In the genomic region with DNA sequence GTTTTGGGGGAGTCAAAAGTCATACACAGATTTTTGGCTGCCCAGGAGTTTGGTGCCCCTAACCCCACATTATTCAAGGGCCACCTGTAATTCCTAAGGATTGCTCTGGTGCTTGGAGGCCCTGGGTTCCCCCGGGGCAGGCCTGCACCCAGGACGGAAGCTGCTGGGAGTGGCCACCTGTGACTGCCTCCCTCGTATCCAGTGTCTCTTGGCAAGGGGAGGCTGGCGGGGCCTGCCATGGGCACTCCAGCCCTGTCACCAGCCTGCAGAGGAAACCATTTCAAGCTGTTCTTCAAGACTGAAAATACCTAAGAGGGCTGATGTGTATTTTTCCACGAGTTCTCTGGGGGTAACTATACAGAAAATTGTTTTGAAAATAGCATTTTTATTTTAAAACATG, we compare ENCODE assay signal across 30 cellular contexts. TPM values are rescaled to one million over a fixed set of nuclear protein-coding genes. Genes with fewer than 3 reads are reported as not detected.
"Had no signal": no experiment of that assay in that cellular context is flagged by ENCODE, and none has a peak within 500 bp of the region (broad histone marks: within the 10 kb centered on the region; RNA-seq: fewer than 3 reads in every experiment).

No MANE protein-coding gene starts in this region.

- H3K4me1 Mint-ChIP-seq: activated naive CD4-positive, alpha-beta T cell treated with anti-CD3 and anti-CD28 coated beads, Interleukin-2, amount 10 ng/mL, durations not matched to agents 7 days and 5 days; activated naive CD8-positive, alpha-beta T cell treated with anti-CD3 and anti-CD28 coated beads, Interleukin-2, amount 10 ng/mL, durations not matched to agents 7 days and 5 days had no signal

- H3K4me3 Mint-ChIP-seq: activated CD8-positive, alpha-beta T cell treated with anti-CD3 and anti-CD28 coated beads for 36 hours; activated naive CD4-positive, alpha-beta T cell treated with anti-CD3 and anti-CD28 coated beads, Interleukin-2, amount 10 ng/mL, durations not matched to agents 7 days and 5 days; activated naive CD8-positive, alpha-beta T cell treated with anti-CD3 and anti-CD28 coated beads, Interleukin-2, amount 10 ng/mL, durations not matched to agents 7 days and 5 days; activated T-helper 1 cell treated with anti-CD3 and anti-CD28 coated beads, Interleukin-12 subunit alpha, Interleukin-12 subunit beta, Interleukin-2, Interleukin-4 antibody, amounts not matched to agents 30 ng/mL and 10 ng/mL and 1 ng/mL, durations not matched to agents 14 hours and 24 hours and 36 hours; T-helper 1 cell treated with Interleukin-12 subunit alpha and Interleukin-12 subunit beta and Interleukin-4 antibody, amounts not matched to agents 30 μg/mL and 1 μg/mL, for 36 hours had no signal

- H3K27ac ChIP-seq: adrenal gland, breast epithelium, Peyer's patch, RWPE1, SJCRH30 had no signal

- H3K4me3 ChIP-seq: adrenal gland, breast epithelium, MG63, Peyer's patch, SJCRH30 had no signal

- H3K36me3 ChIP-seq: adrenal gland, breast epithelium, MG63, Peyer's patch, SJCRH30 had no signal

- ATAC-seq: activated CD4-positive, CD25-positive, alpha-beta regulatory T cell treated with anti-CD3 and anti-CD28 coated beads, Interleukin-2, amount 50 U/mL, for 24 hours; activated CD8-positive, alpha-beta T cell treated with anti-CD3 and anti-CD28 coated beads for 36 hours; SK-N-SH treated with all-trans-retinoic acid at 6 μM for 48 hours had no signal

- H3K4me1 ChIP-seq: adrenal gland, breast epithelium, Peyer's patch had no signal

- H3K9me3 ChIP-seq: adrenal gland, breast epithelium, MG63, Peyer's patch, SJCRH30 had no signal

- H3K27ac Mint-ChIP-seq: activated CD8-positive, alpha-beta T cell treated with anti-CD3 and anti-CD28 coated beads for 36 hours; activated naive CD4-positive, alpha-beta T cell treated with anti-CD3 and anti-CD28 coated beads, Interleukin-2, amount 10 ng/mL, durations not matched to agents 7 days and 5 days; activated naive CD8-positive, alpha-beta T cell treated with anti-CD3 and anti-CD28 coated beads, Interleukin-2, amount 10 ng/mL, durations not matched to agents 7 days and 5 days; activated T-helper 1 cell treated with anti-CD3 and anti-CD28 coated beads, Interleukin-12 subunit alpha, Interleukin-12 subunit beta, Interleukin-2, Interleukin-4 antibody, amounts not matched to agents 30 ng/mL and 10 ng/mL and 1 ng/mL, durations not matched to agents 14 hours and 24 hours and 36 hours; T-helper 1 cell treated with Interleukin-12 subunit alpha and Interleukin-12 subunit beta and Interleukin-4 antibody, amounts not matched to agents 30 μg/mL and 1 μg/mL, for 36 hours had no signal

- H3K36me3 Mint-ChIP-seq: activated naive CD4-positive, alpha-beta T cell treated with anti-CD3 and anti-CD28 coated beads, Interleukin-2, amount 10 ng/mL, durations not matched to agents 7 days and 5 days; activated naive CD8-positive, alpha-beta T cell treated with anti-CD3 and anti-CD28 coated beads, Interleukin-2, amount 10 ng/mL, durations not matched to agents 7 days and 5 days had no signal

- H3K27me3 ChIP-seq: adrenal gland, breast epithelium, MG63, Peyer's patch, SJCRH30 had no signal

- H3K9me3 Mint-ChIP-seq: activated CD8-positive, alpha-beta T cell treated with anti-CD3 and anti-CD28 coated beads for 36 hours; activated naive CD8-positive, alpha-beta T cell treated with anti-CD3 and anti-CD28 coated beads, Interleukin-2, amount 10 ng/mL, durations not matched to agents 7 days and 5 days; activated T-helper 1 cell treated with anti-CD3 and anti-CD28 coated beads, Interleukin-12 subunit alpha, Interleukin-12 subunit beta, Interleukin-2, Interleukin-4 antibody, amounts not matched to agents 30 ng/mL and 10 ng/mL and 1 ng/mL, durations not matched to agents 14 hours and 24 hours and 36 hours; T-helper 1 cell treated with Interleukin-12 subunit alpha and Interleukin-12 subunit beta and Interleukin-4 antibody, amounts not matched to agents 30 μg/mL and 1 μg/mL, for 36 hours had no signal

- H3K27me3 Mint-ChIP-seq: activated CD8-positive, alpha-beta T cell treated with anti-CD3 and anti-CD28 coated beads for 36 hours; activated naive CD4-positive, alpha-beta T cell treated with anti-CD3 and anti-CD28 coated beads, Interleukin-2, amount 10 ng/mL, durations not matched to agents 7 days and 5 days; activated naive CD8-positive, alpha-beta T cell treated with anti-CD3 and anti-CD28 coated beads, Interleukin-2, amount 10 ng/mL, durations not matched to agents 7 days and 5 days had no signal

- DNase-seq: activated CD4-positive, alpha-beta T cell treated with anti-CD3 and anti-CD28 coated beads for 4 hours; activated CD8-positive, alpha-beta memory T cell treated with anti-CD3 and anti-CD28 coated beads, Interleukin-2, amount 50 U/mL, for 4 hours; activated CD8-positive, alpha-beta T cell treated with anti-CD3 and anti-CD28 coated beads for 36 hours; activated effector memory CD4-positive, alpha-beta T cell treated with anti-CD3 and anti-CD28 coated beads, Interleukin-2, amount 50 U/mL, for 16 hours; activated naive CD4-positive, alpha-beta T cell treated with anti-CD3 and anti-CD28 coated beads, Interleukin-2, amount 10 ng/mL, durations not matched to agents 7 days and 5 days; activated naive CD8-positive, alpha-beta T cell treated with anti-CD3 and anti-CD28 coated beads, Interleukin-2, amount 10 ng/mL, durations not matched to agents 7 days and 5 days; adrenal gland; central memory CD4-positive, alpha-beta T cell; MG63; MV-4-11; NCI-H1092 treated with DMSO at 0.1 percent for 48 hours; NCI-H1417 treated with DMSO at 0.1 percent for 48 hours; NCI-H1694; NCI-H2029; NCI-H345; NCI-H510A treated with DMSO at 0.1 percent for 48 hours; NCI-H69; NK-92 treated with Interleukin-12 subunit alpha and Interleukin-12 subunit beta, amount 100 ng/mL, for 24 hours; OCI-M1; Peyer's patch; Right ventricle myocardium superior; SW 1271 had no signal

RNA-seq across cellular contexts. Expression of a gene that starts 24.5 kb away (rescaled TPM):
- total RNA-seq: activated CD8-positive, alpha-beta T cell treated with anti-CD3 and anti-CD28 coated beads for 36 hours; activated naive CD8-positive, alpha-beta T cell treated with anti-CD3 and anti-CD28 coated beads, Interleukin-2, amount 10 ng/mL, durations not matched to agents 7 days and 5 days; activated T-helper 1 cell treated with anti-CD3 and anti-CD28 coated beads, Interleukin-12 subunit alpha, Interleukin-12 subunit beta, Interleukin-2, Interleukin-4 antibody, amounts not matched to agents 30 ng/mL and 10 ng/mL and 1 ng/mL, durations not matched to agents 14 hours and 24 hours and 36 hours; Peyer's patch; Right ventricle myocardium superior had no signal
- polyA plus RNA-seq: aorta had no signal

RNA-seq across cellular contexts. Expression of a gene that starts 36.8 kb away (rescaled TPM):
- total RNA-seq: activated CD8-positive, alpha-beta T cell treated with anti-CD3 and anti-CD28 coated beads for 36 hours; activated naive CD8-positive, alpha-beta T cell treated with anti-CD3 and anti-CD28 coated beads, Interleukin-2, amount 10 ng/mL, durations not matched to agents 7 days and 5 days; activated T-helper 1 cell treated with anti-CD3 and anti-CD28 coated beads, Interleukin-12 subunit alpha, Interleukin-12 subunit beta, Interleukin-2, Interleukin-4 antibody, amounts not matched to agents 30 ng/mL and 10 ng/mL and 1 ng/mL, durations not matched to agents 14 hours and 24 hours and 36 hours; Right ventricle myocardium superior had no signal
